Comparison of ENCODE assay signal across 1 cellular context in the genomic region with DNA sequence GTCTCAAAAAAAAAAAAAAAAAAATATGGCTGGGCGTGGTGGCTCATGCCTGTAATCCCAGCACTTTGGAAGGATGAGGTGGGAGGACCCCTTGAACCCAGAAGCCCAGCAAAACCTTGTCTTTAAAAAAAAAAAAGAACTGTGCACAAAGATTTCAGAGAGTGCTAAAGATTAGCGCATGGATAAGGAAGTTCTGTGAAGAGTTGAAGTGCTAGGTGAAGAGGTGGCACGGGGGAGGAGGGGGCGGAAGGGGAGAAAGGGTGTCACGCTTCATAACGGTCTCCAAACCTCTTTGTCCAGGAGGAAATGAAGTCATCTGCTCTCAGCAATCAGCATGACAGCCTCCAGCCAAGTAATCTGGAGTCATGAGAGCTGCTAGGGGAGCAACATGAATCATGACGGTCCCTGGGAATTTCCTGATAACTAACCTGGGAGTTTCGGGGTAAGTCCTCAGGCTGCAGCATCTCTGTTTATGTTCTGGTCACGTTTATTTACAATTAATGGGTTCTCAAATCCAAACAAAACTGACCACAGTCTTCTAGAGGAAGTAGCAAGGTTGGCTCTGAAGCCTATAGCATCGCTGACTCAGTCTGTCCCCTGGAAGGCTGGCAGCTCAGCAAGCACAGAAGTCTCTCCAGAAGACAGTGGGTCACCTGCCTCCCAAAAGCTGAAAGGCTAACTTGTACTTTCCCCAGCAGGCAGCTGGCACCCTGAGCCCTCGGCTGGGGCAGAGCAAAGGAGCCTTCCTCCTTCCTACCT.
A peak's percentile ranks its signal among the peaks of the same experiment; 100 is the strongest.
TF ChIP-seq lines count a peak whose summit lies in the region.

No MANE protein-coding gene starts in this region.

TF ChIP-seq in A549, 52 proteins besides CTCF, POLR2A, EP300 and RAD21 (continued from another document):
- TF ChIP-seq, protein P1, sequence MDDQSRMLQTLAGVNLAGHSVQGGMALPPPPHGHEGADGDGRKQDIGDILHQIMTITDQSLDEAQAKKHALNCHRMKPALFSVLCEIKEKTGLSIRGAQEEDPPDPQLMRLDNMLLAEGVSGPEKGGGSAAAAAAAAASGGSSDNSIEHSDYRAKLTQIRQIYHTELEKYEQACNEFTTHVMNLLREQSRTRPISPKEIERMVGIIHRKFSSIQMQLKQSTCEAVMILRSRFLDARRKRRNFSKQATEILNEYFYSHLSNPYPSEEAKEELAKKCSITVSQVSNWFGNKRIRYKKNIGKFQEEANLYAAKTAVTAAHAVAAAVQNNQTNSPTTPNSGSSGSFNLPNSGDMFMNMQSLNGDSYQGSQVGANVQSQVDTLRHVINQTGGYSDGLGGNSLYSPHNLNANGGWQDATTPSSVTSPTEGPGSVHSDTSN (IDR thresholded peaks at IDR 0.05): peak; percentile 65
- no peak for TF ChIP-seq HOXB5 (CRISPR knock-in tag; IDR thresholded peaks at IDR 0.05)
